In genomic region chr16:50326835-50327465, GRCh38 we compare ENCODE assay signal across 8 cellular contexts. TPM values are rescaled to one million over a fixed set of nuclear protein-coding genes. Genes with fewer than 3 reads are reported as not detected.
DNase-seq lines count a peak whose midpoint lies in the region; ATAC-seq and TF ChIP-seq lines count a peak whose summit lies in the region.

No MANE protein-coding gene starts in this region.

- no peaks in the 10 kb centered on the region for H3K9me3 Mint-ChIP-seq in endothelial cell (ENCODE audit: unreplicated experiment)
- no peaks in the 10 kb centered on the region for H3K9me3 Mint-ChIP-seq in osteocyte (ENCODE audit: unreplicated experiment)

- H3K27me3 Mint-ChIP-seq in endothelial cell (ENCODE audit: unreplicated experiment) (peaks cover 3% of the 10 kb centered on the region), osteocyte (ENCODE audit: unreplicated experiment) (no peaks in the 10 kb centered on the region)

- DNase-seq in AG10803 (ENCODE audit: low read depth): peak; percentile 40
- DNase-seq in activated CD4-positive, alpha-beta T cell treated with anti-CD3 and anti-CD28 coated beads, Interleukin-2, amount 50 U/mL, for 4 hours: peak; percentile 50 to 55
- DNase-seq in endothelial cell (ENCODE audit: low spot score): no peak
- DNase-seq in osteocyte (ENCODE audit: extremely low spot score, unreplicated experiment): no peak
- no peak for DNase-seq in mesenteric fat pad (ENCODE audit: low spot score)
- no peak for DNase-seq in NCI-H1436 treated with DMSO at 0.1 percent for 48 hours (lab: John Stamatoyannopoulos, UW)

- H3K27ac Mint-ChIP-seq in endothelial cell (ENCODE audit: unreplicated experiment) (peak overlapping the region; percentile 62), osteocyte (ENCODE audit: unreplicated experiment) (no peak overlapping the region)

- H3K4me3 ChIP-seq in AG10803 (ENCODE audit: low read length): no peak overlapping the region

- H3K4me3 Mint-ChIP-seq in endothelial cell (ENCODE audit: unreplicated experiment) (no peak overlapping the region), osteocyte (ENCODE audit: unreplicated experiment) (no peak overlapping the region)

- TF ChIP-seq CTCF in AG10803 (conservative IDR thresholded peaks at IDR 0.05; ENCODE audit: low read length): peak; percentile 74
- TF ChIP-seq CTCF in endothelial cell (IDR thresholded peaks at IDR 0.05; ENCODE audit: unreplicated experiment): peak; percentile 35
- peak; percentile 54 for TF ChIP-seq CTCF in osteocyte (IDR thresholded peaks at IDR 0.05)

- H3K4me1 Mint-ChIP-seq in endothelial cell (ENCODE audit: unreplicated experiment) (peaks cover 6% of the 10 kb centered on the region), osteocyte (ENCODE audit: unreplicated experiment) (peaks cover 16% of the 10 kb centered on the region)

- ATAC-seq in GM18868 (IDR thresholded peaks at IDR 0.05; ENCODE audit: unreplicated experiment) (peak; percentile 71), HG03565 (IDR thresholded peaks at IDR 0.05; ENCODE audit: unreplicated experiment) (peak; percentile 44)

- H3K36me3 Mint-ChIP-seq in endothelial cell (ENCODE audit: low read depth, unreplicated experiment) (peaks cover 20% of the 10 kb centered on the region), osteocyte (ENCODE audit: unreplicated experiment) (peaks cover 41% of the 10 kb centered on the region)

RNA-seq across cellular contexts. Expression of gene BRD7, which starts 41.8 kb away (rescaled TPM):
- total RNA-seq in endothelial cell (ENCODE audit: unreplicated experiment) (112 TPM), osteocyte (58.4 and 72.3 TPM in 2 replicates), mesenteric fat pad (52.6 TPM)

Comparison
In these comparisons a context has a peak if more than half of its experiments do, and no peak if none do; other contexts are left out.
1. DNase-seq: peak in AG10803 (single experiment) and activated CD4-positive, alpha-beta T cell treated with anti-CD3 and anti-CD28 coated beads, Interleukin-2, amount 50 U/mL, for 4 hours (2 of 2); none in endothelial cell (single experiment), osteocyte (single experiment), mesenteric fat pad (single experiment) and NCI-H1436 treated with DMSO at 0.1 percent for 48 hours (single experiment).
2. Peak in every context shown above with its lines, with median percentiles within 50 percentile points of each other: CTCF ChIP-seq.